26 cellular contexts compared by ENCODE assay signal in genomic region chr1:206891412-206891811, GRCh38. TPM values are rescaled to one million over a fixed set of nuclear protein-coding genes. Genes with fewer than 3 reads are reported as not detected.
DNase-seq lines count a peak whose midpoint lies in the region; ATAC-seq and TF ChIP-seq lines count a peak whose summit lies in the region.
"Had no signal": no experiment of that assay in that cellular context is flagged by ENCODE, and none has a peak within 500 bp of the region (broad histone marks: within the 10 kb centered on the region; RNA-seq: fewer than 3 reads in every experiment).

No MANE protein-coding gene starts in this region.

- no peaks in the 10 kb centered on the region for H3K9me3 Mint-ChIP-seq in activated CD8-positive, alpha-beta T cell treated with anti-CD3 and anti-CD28 coated beads, Interleukin-2, amount 10 ng/mL, durations not matched to agents 7 days and 5 days (ENCODE audit: insufficient read depth)
- H3K9me3 Mint-ChIP-seq in activated CD8-positive, alpha-beta T cell treated with anti-CD3 and anti-CD28 coated beads for 36 hours = no peaks in the 10 kb centered on the region
- H3K9me3 Mint-ChIP-seq: activated CD4-positive, alpha-beta memory T cell treated with anti-CD3 and anti-CD28 coated beads, Interleukin-2, amount 10 ng/mL, durations not matched to agents 7 days and 5 days; dendritic cell treated with granulocyte-macrophage colony-stimulating factor and Interleukin-4, amounts not matched to agents 40 ng/mL and 50 ng/mL, for 4 days; naive B cell; stimulated activated naive B cell treated with anti-CD40 and anti-IgM and Interleukin-4, amounts not matched to agents 10 μg/mL and 1 μg/mL and 100 μg/mL, for 72 hours had no signal

- no peaks in the 10 kb centered on the region for H3K79me1 ChIP-seq in mesenchymal stem cell (replicated peaks; ENCODE audit: low read length, poor library complexity, severe bottlenecking)

- H2BK120ac ChIP-seq in mesenchymal stem cell (ENCODE audit: low read depth, low read length) = no peak overlapping the region

- no peak overlapping the region for H4K8ac ChIP-seq in mesenchymal stem cell (ENCODE audit: low read length)

- no peak overlapping the region for H3K18ac ChIP-seq in mesenchymal stem cell (ENCODE audit: low read depth in 1 of 2, low read length in 2 of 2)

- H3K27ac Mint-ChIP-seq in activated CD8-positive, alpha-beta T cell treated with anti-CD3 and anti-CD28 coated beads, Interleukin-2, amount 10 ng/mL, durations not matched to agents 7 days and 5 days = no peak overlapping the region
- no peak overlapping the region for H3K27ac Mint-ChIP-seq in activated CD8-positive, alpha-beta T cell treated with anti-CD3 and anti-CD28 coated beads for 36 hours
- H3K27ac Mint-ChIP-seq: activated CD4-positive, alpha-beta memory T cell treated with anti-CD3 and anti-CD28 coated beads, Interleukin-2, amount 10 ng/mL, durations not matched to agents 7 days and 5 days had no signal

- H4K91ac ChIP-seq in mesenchymal stem cell (ENCODE audit: low read length) = no peak overlapping the region

- H3K4me3 ChIP-seq in mammary epithelial cell (replicated peaks in 1 of 3; ENCODE audit: insufficient read depth in 1 of 3, low read depth in 2 of 3, low read length in 3 of 3) (no peak overlapping the region), mesenchymal stem cell (ENCODE audit: insufficient read depth in 1 of 2, low read depth in 1 of 2, low read length in 2 of 2) (no peak overlapping the region), left lung (no peak overlapping the region)
- H3K4me3 ChIP-seq: cardiac muscle cell, gastroesophageal sphincter, SK-N-MC, testis had no signal

- no peak for ATAC-seq in activated CD8-positive, alpha-beta T cell treated with anti-CD3 and anti-CD28 coated beads, Interleukin-2, amount 10 ng/mL, durations not matched to agents 7 days and 5 days
- no peak for ATAC-seq in activated CD8-positive, alpha-beta T cell treated with anti-CD3 and anti-CD28 coated beads for 36 hours
- ATAC-seq in left lung = no peak
- no peak for ATAC-seq in HG02763 (IDR thresholded peaks at IDR 0.05; ENCODE audit: unreplicated experiment)
- ATAC-seq: gastroesophageal sphincter had no signal

- peak; percentile 10 for DNase-seq in activated CD8-positive, alpha-beta T cell treated with anti-CD3 and anti-CD28 coated beads, Interleukin-2, amount 10 ng/mL, durations not matched to agents 7 days and 5 days
- DNase-seq in activated CD8-positive, alpha-beta T cell treated with anti-CD3 and anti-CD28 coated beads for 36 hours = no peak
- peak; percentile 46 for DNase-seq in HT1080 (ENCODE audit: low read depth)
- no peak for DNase-seq in mammary epithelial cell
- no peak for DNase-seq in mesenchymal stem cell
- DNase-seq in left lung = no peak
- DNase-seq in NCI-H774 (lab: John Stamatoyannopoulos, UW) = no peak
- DNase-seq: activated CD4-positive, alpha-beta memory T cell treated with anti-CD3 and anti-CD28 coated beads, Interleukin-2, amount 10 ng/mL, durations not matched to agents 7 days and 5 days; activated T-cell treated with anti-CD3 and anti-CD28 coated beads, Interleukin-2, amount 50 U/mL, for 48 hours; BE2C; DMS153; GF-D8; mesendoderm; naive B cell; stimulated activated naive B cell treated with anti-CD40 and anti-IgM and Interleukin-4, amounts not matched to agents 10 μg/mL and 1 μg/mL and 100 μg/mL, for 72 hours; testis had no signal

- dilution Hi-C loops in mammary epithelial cell (cut with HindIII; ENCODE audit: low sequenced_read_pairs) = no loop called here

- H3K9me3 ChIP-seq in mammary epithelial cell (replicated peaks; ENCODE audit: insufficient read depth, low read length) (no peaks in the 10 kb centered on the region), mesenchymal stem cell (ENCODE audit: control insufficient read depth, low read length) (no peaks in the 10 kb centered on the region), left lung (no peaks in the 10 kb centered on the region)
- H3K9me3 ChIP-seq: BE2C, gastroesophageal sphincter, testis had no signal

- peak overlapping the region in 1 of 2 experiments; percentile 40 for H2BK12ac ChIP-seq in mesenchymal stem cell (ENCODE audit: low read length in 2 of 2)

- POLR2A ChIA-PET in activated CD8-positive, alpha-beta T cell treated with anti-CD3 and anti-CD28 coated beads, Interleukin-2, amount 10 ng/mL, durations not matched to agents 7 days and 5 days (lab: Charles Lee) = no interaction called here
- POLR2A ChIA-PET in activated CD8-positive, alpha-beta T cell treated with anti-CD3 and anti-CD28 coated beads for 36 hours (lab: Charles Lee) = no interaction called here

- WGBS in mammary epithelial cell (ENCODE audit: low coverage, missing lambda C conversion rate) = 94% methylated on average over 1 of the region's 1 CpG
- 80% methylated on average over 1 of the region's 1 CpG for WGBS in mesenchymal stem cell

- H3K27me3 ChIP-seq in mammary epithelial cell (ENCODE audit: insufficient read depth, low read length) = no peaks in the 10 kb centered on the region
- peaks cover 0 to 13% of the 10 kb centered on the region in 2 experiments for H3K27me3 ChIP-seq in mesenchymal stem cell (ENCODE audit: control insufficient read depth in 1 of 2, insufficient read depth in 1 of 2, low read length in 2 of 2)
- no peaks in the 10 kb centered on the region for H3K27me3 ChIP-seq in left lung
- H3K27me3 ChIP-seq: BE2C, cardiac muscle cell, testis had no signal

- no peak overlapping the region for H3K4me2 ChIP-seq in mammary epithelial cell (ENCODE audit: insufficient read depth, low read depth, low read length)
- H3K4me2 ChIP-seq in mesenchymal stem cell (ENCODE audit: low read length, poor library complexity, severe bottlenecking) = no peak overlapping the region

- no peak overlapping the region for H3K4ac ChIP-seq in mesenchymal stem cell (ENCODE audit: low read depth in 1 of 2, low read length in 2 of 2)

- no TSS peak for BruUV-seq in mammary epithelial cell (replicated peaks; lab: Mats Ljungman, UMichigan)

- peak overlapping the region; percentile 18 for H2BK15ac ChIP-seq in mesenchymal stem cell (ENCODE audit: low read depth, poor library complexity, severe bottlenecking)

- H2AK5ac ChIP-seq in mesenchymal stem cell (ENCODE audit: low read length, severe bottlenecking) = no peak overlapping the region

- H3K4me1 Mint-ChIP-seq in activated CD8-positive, alpha-beta T cell treated with anti-CD3 and anti-CD28 coated beads, Interleukin-2, amount 10 ng/mL, durations not matched to agents 7 days and 5 days (ENCODE audit: low read depth) = peaks cover 24% of the 10 kb centered on the region
- peaks cover 59% of the 10 kb centered on the region for H3K4me1 Mint-ChIP-seq in activated CD8-positive, alpha-beta T cell treated with anti-CD3 and anti-CD28 coated beads for 36 hours (ENCODE audit: low read depth)

- intact Hi-C loops in activated CD8-positive, alpha-beta T cell treated with anti-CD3 and anti-CD28 coated beads for 36 hours (cut with micrococcal nuclease) = no loop called here
- intact Hi-C loops in mammary epithelial cell (cut with micrococcal nuclease) = no loop called here
- intact Hi-C loops in left lung (cut with DNase I) = no loop called here

- H4K20me1 ChIP-seq in mammary epithelial cell (ENCODE audit: insufficient read depth, low read length) = no peaks in the 10 kb centered on the region

- TF ChIP-seq CTCF in activated CD8-positive, alpha-beta T cell treated with anti-CD3 and anti-CD28 coated beads for 36 hours (IDR thresholded peaks at IDR 0.05) = no peak
- TF ChIP-seq CTCF in mammary epithelial cell (conservative IDR thresholded peaks at IDR 0.05 in 1 of 2, IDR thresholded peaks at IDR 0.05 in 1 of 2; ENCODE audit: extremely low read depth in 1 of 2, insufficient read depth in 1 of 2, low read depth in 1 of 2, low read length in 2 of 2) = no peak
- TF ChIP-seq CTCF in left lung (IDR thresholded peaks at IDR 0.05) = no peak

- CTCF ChIA-PET in activated CD8-positive, alpha-beta T cell treated with anti-CD3 and anti-CD28 coated beads, Interleukin-2, amount 10 ng/mL, durations not matched to agents 7 days and 5 days (lab: Charles Lee) = no interaction called here
- CTCF ChIA-PET in activated CD8-positive, alpha-beta T cell treated with anti-CD3 and anti-CD28 coated beads for 36 hours (lab: Charles Lee) = interaction anchor here (1.5 to 2.9 kb wide), 4 partner anchors 8 to 42 kb away, joined by 3 to 14 read pairs (median 6); partner anchors contain the start of gene IL20
- CTCF ChIA-PET in mammary epithelial cell (lab: Charles Lee; ENCODE audit: low non-redundant PET) = no interaction called here

- H3K14ac ChIP-seq in mesenchymal stem cell (ENCODE audit: low read length in 2 of 2) = no peak overlapping the region

- H3K4me1 ChIP-seq in mammary epithelial cell (ENCODE audit: insufficient read depth, low read length) (peaks cover 71% of the 10 kb centered on the region), mesenchymal stem cell (ENCODE audit: control insufficient read depth, insufficient read depth, low read depth, low read length) (no peaks in the 10 kb centered on the region), left lung (peaks cover 10 to 15% of the 10 kb centered on the region in 2 donors)
- H3K4me1 ChIP-seq: gastroesophageal sphincter, testis had no signal

- no peak overlapping the region for H3K4me3 Mint-ChIP-seq in activated CD8-positive, alpha-beta T cell treated with anti-CD3 and anti-CD28 coated beads, Interleukin-2, amount 10 ng/mL, durations not matched to agents 7 days and 5 days
- no peak overlapping the region for H3K4me3 Mint-ChIP-seq in activated CD8-positive, alpha-beta T cell treated with anti-CD3 and anti-CD28 coated beads for 36 hours
- H3K4me3 Mint-ChIP-seq: activated CD4-positive, alpha-beta memory T cell treated with anti-CD3 and anti-CD28 coated beads, Interleukin-2, amount 10 ng/mL, durations not matched to agents 7 days and 5 days; dendritic cell treated with granulocyte-macrophage colony-stimulating factor and Interleukin-4, amounts not matched to agents 40 ng/mL and 50 ng/mL, for 4 days; naive B cell had no signal

- in situ Hi-C loops in mammary epithelial cell (cut with MboI; ENCODE audit: low sequenced_read_pairs in 2 of 2) = no loop called here

- H3K36me3 ChIP-seq in mammary epithelial cell (ENCODE audit: insufficient read depth, low read length) (no peaks in the 10 kb centered on the region), mesenchymal stem cell (ENCODE audit: control insufficient read depth in 1 of 2, insufficient read depth in 2 of 2, low read depth in 1 of 2, low read length in 2 of 2) (no peaks in the 10 kb centered on the region), left lung (no peaks in the 10 kb centered on the region)
- H3K36me3 ChIP-seq: BE2C, cardiac muscle cell, gastroesophageal sphincter had no signal

- H2BK5ac ChIP-seq in mesenchymal stem cell (ENCODE audit: low read depth, low read length, poor library complexity, severe bottlenecking) = no peak overlapping the region

- no peak overlapping the region for H3K9ac ChIP-seq in mammary epithelial cell (ENCODE audit: insufficient read depth, low read length)
- H3K9ac ChIP-seq in mesenchymal stem cell (ENCODE audit: low read length) = no peak overlapping the region

- H3K27ac ChIP-seq in mammary epithelial cell (ENCODE audit: insufficient read depth, low read depth, low read length) (peak overlapping the region; percentile 68), mesenchymal stem cell (ENCODE audit: low read length, poor library complexity, severe bottlenecking) (no peak overlapping the region), left lung (no peak overlapping the region)
- H3K27ac ChIP-seq: cardiac muscle cell, gastroesophageal sphincter, HL-60, SK-N-MC, testis had no signal

- peaks cover 12% of the 10 kb centered on the region for H3K27me3 Mint-ChIP-seq in activated CD8-positive, alpha-beta T cell treated with anti-CD3 and anti-CD28 coated beads, Interleukin-2, amount 10 ng/mL, durations not matched to agents 7 days and 5 days (ENCODE audit: low read depth)
- H3K27me3 Mint-ChIP-seq in activated CD8-positive, alpha-beta T cell treated with anti-CD3 and anti-CD28 coated beads for 36 hours = no peaks in the 10 kb centered on the region
- H3K27me3 Mint-ChIP-seq: stimulated activated naive B cell treated with anti-CD40 and anti-IgM and Interleukin-4, amounts not matched to agents 10 μg/mL and 1 μg/mL and 100 μg/mL, for 72 hours had no signal

- H3K79me2 ChIP-seq in mammary epithelial cell (ENCODE audit: insufficient read depth, low read length) = no peaks in the 10 kb centered on the region

- no peak overlapping the region for H2AFZ ChIP-seq in mammary epithelial cell (ENCODE audit: low read depth, low read length)
- H2AFZ ChIP-seq in mesenchymal stem cell (ENCODE audit: low read depth, low read length) = no peak overlapping the region

- H3K36me3 Mint-ChIP-seq in activated CD8-positive, alpha-beta T cell treated with anti-CD3 and anti-CD28 coated beads, Interleukin-2, amount 10 ng/mL, durations not matched to agents 7 days and 5 days (ENCODE audit: low read depth) = no peaks in the 10 kb centered on the region
- no peaks in the 10 kb centered on the region for H3K36me3 Mint-ChIP-seq in activated CD8-positive, alpha-beta T cell treated with anti-CD3 and anti-CD28 coated beads for 36 hours (ENCODE audit: low read depth)
- H3K36me3 Mint-ChIP-seq: naive B cell had no signal

- H3K23ac ChIP-seq in mesenchymal stem cell (ENCODE audit: low read length in 2 of 2) = no peak overlapping the region

RNA-seq across cellular contexts. Expression of gene IL24, which starts 5.8 kb away (rescaled TPM):
- not detected for total RNA-seq in activated CD8-positive, alpha-beta T cell treated with anti-CD3 and anti-CD28 coated beads, Interleukin-2, amount 10 ng/mL, durations not matched to agents 7 days and 5 days
- total RNA-seq in activated CD8-positive, alpha-beta T cell treated with anti-CD3 and anti-CD28 coated beads for 36 hours = under 1 TPM; 0.54 to 0.81 TPM
- total RNA-seq in HT1080 (2014; rRNA removed; shearing (Covaris generic)) = 17.2 and 19.8 TPM in 2 replicates
- 12.8 and 16.7 TPM in 2 replicates for polyA plus RNA-seq in HT1080 (2015; cell fraction: cytosol; rRNA removed)
- 7.0 and 11.0 TPM in 2 replicates for polyA plus RNA-seq in HT1080 (2015; cell fraction: nucleus; rRNA removed)
- not detected for total RNA-seq in mammary epithelial cell
- 0.09 TPM for polyA plus RNA-seq in mammary epithelial cell
- polyA minus RNA-seq in mammary epithelial cell = not detected
- 1.2 TPM for polyA plus RNA-seq in mesenchymal stem cell (2013, experiment 1 of 2)
- polyA plus RNA-seq in mesenchymal stem cell (2013, experiment 2 of 2) = 1.5 TPM
- under 1 TPM in 1 of 2 donors, not detected in 1; 0.34 TPM for total RNA-seq in left lung
- total RNA-seq: A172; activated CD4-positive, alpha-beta memory T cell treated with anti-CD3 and anti-CD28 coated beads, Interleukin-2, amount 10 ng/mL, durations not matched to agents 7 days and 5 days; cardiac muscle cell; endothelial cell of umbilical vein; gastroesophageal sphincter; osteocyte; testis had no signal
- polyA plus RNA-seq: cardiac muscle cell, endothelial cell of umbilical vein had no signal

RNA-seq across cellular contexts. Expression of gene IL20, which starts 26.0 kb away (rescaled TPM):
- not detected for total RNA-seq in activated CD8-positive, alpha-beta T cell treated with anti-CD3 and anti-CD28 coated beads, Interleukin-2, amount 10 ng/mL, durations not matched to agents 7 days and 5 days
- not detected for total RNA-seq in activated CD8-positive, alpha-beta T cell treated with anti-CD3 and anti-CD28 coated beads for 36 hours
- total RNA-seq in HT1080 (2014; rRNA removed; shearing (Covaris generic)) = not detected in 2 replicates
- polyA plus RNA-seq in HT1080 (2015; cell fraction: cytosol; rRNA removed) = 0.19 TPM in 1 of 2 replicates, not detected in the other
- polyA plus RNA-seq in HT1080 (2015; cell fraction: nucleus; rRNA removed) = 0.53 TPM in 1 of 2 replicates, not detected in the other
- total RNA-seq in mammary epithelial cell = not detected
- 0.10 TPM for polyA plus RNA-seq in mammary epithelial cell
- not detected for polyA minus RNA-seq in mammary epithelial cell
- not detected for polyA plus RNA-seq in mesenchymal stem cell (2013, experiment 1 of 2)
- not detected for polyA plus RNA-seq in mesenchymal stem cell (2013, experiment 2 of 2)
- not detected for total RNA-seq in left lung
- total RNA-seq: A172; activated CD4-positive, alpha-beta memory T cell treated with anti-CD3 and anti-CD28 coated beads, Interleukin-2, amount 10 ng/mL, durations not matched to agents 7 days and 5 days; cardiac muscle cell; endothelial cell of umbilical vein; gastroesophageal sphincter; kidney epithelial cell; osteocyte had no signal
- polyA plus RNA-seq: cardiac muscle cell, endothelial cell of umbilical vein had no signal

RNA-seq across cellular contexts. Expression of gene FCMR, which starts 30.3 kb away (rescaled TPM):
- total RNA-seq in activated CD8-positive, alpha-beta T cell treated with anti-CD3 and anti-CD28 coated beads, Interleukin-2, amount 10 ng/mL, durations not matched to agents 7 days and 5 days = 10 to 100 TPM; 51.5 to 56.8 TPM
- 10 to 100 TPM; 49.4 to 51.7 TPM for total RNA-seq in activated CD8-positive, alpha-beta T cell treated with anti-CD3 and anti-CD28 coated beads for 36 hours
- not detected in 2 replicates for total RNA-seq in HT1080 (2014; rRNA removed; shearing (Covaris generic))
- 1.1 and 1.2 TPM in 2 replicates for polyA plus RNA-seq in HT1080 (2015; cell fraction: cytosol; rRNA removed)
- 0.07 and 0.22 TPM in 2 replicates for polyA plus RNA-seq in HT1080 (2015; cell fraction: nucleus; rRNA removed)
- total RNA-seq in mammary epithelial cell (1 to 10 TPM; 1.2 to 5.0 TPM), left lung (1 to 10 TPM; 2.7 to 6.7 TPM)
- polyA plus RNA-seq in mammary epithelial cell = 5.4 TPM
- polyA minus RNA-seq in mammary epithelial cell = not detected
- polyA plus RNA-seq in mesenchymal stem cell (2013, experiment 1 of 2) = 3.9 TPM
- polyA plus RNA-seq in mesenchymal stem cell (2013, experiment 2 of 2) = 3.5 TPM
- total RNA-seq: cardiac muscle cell, endothelial cell of umbilical vein, osteocyte had no signal
- polyA plus RNA-seq: cardiac muscle cell, endothelial cell of umbilical vein had no signal

RNA-seq across cellular contexts. Expression of gene PIGR, which starts 54.9 kb away (rescaled TPM):
- not detected for total RNA-seq in activated CD8-positive, alpha-beta T cell treated with anti-CD3 and anti-CD28 coated beads, Interleukin-2, amount 10 ng/mL, durations not matched to agents 7 days and 5 days
- under 1 TPM in 1 of 2 experiments, not detected in 1; 0.07 TPM for total RNA-seq in activated CD8-positive, alpha-beta T cell treated with anti-CD3 and anti-CD28 coated beads for 36 hours
- 0.13 TPM in 1 of 2 replicates, not detected in the other for total RNA-seq in HT1080 (2014; rRNA removed; shearing (Covaris generic))
- polyA plus RNA-seq in HT1080 (2015; cell fraction: cytosol; rRNA removed) = 0.03 TPM in 2 replicates
- polyA plus RNA-seq in HT1080 (2015; cell fraction: nucleus; rRNA removed) = 0.05 and 0.06 TPM in 2 replicates
- total RNA-seq in mammary epithelial cell (10 to 100 TPM in 1 of 2 donors, not detected in 1; 10.7 TPM), left lung (100 to 1,000 TPM; 128 to 587 TPM)
- polyA plus RNA-seq in mammary epithelial cell = 0.03 TPM
- polyA minus RNA-seq in mammary epithelial cell = 1.4 TPM
- polyA plus RNA-seq in mesenchymal stem cell (2013, experiment 1 of 2) = not detected
- polyA plus RNA-seq in mesenchymal stem cell (2013, experiment 2 of 2) = not detected
- total RNA-seq: A172; activated CD4-positive, alpha-beta memory T cell treated with anti-CD3 and anti-CD28 coated beads, Interleukin-2, amount 10 ng/mL, durations not matched to agents 7 days and 5 days; cardiac muscle cell; endothelial cell of umbilical vein; kidney epithelial cell; osteocyte; testis had no signal
- polyA plus RNA-seq: cardiac muscle cell, endothelial cell of umbilical vein had no signal

Comparison
In these comparisons a context has a peak if more than half of its experiments do, and no peak if none do; other contexts are left out.
1. DNase-seq: peak in activated CD8-positive, alpha-beta T cell treated with anti-CD3 and anti-CD28 coated beads, Interleukin-2, amount 10 ng/mL, durations not matched to agents 7 days and 5 days (single experiment) and HT1080 (single experiment); none in activated CD8-positive, alpha-beta T cell treated with anti-CD3 and anti-CD28 coated beads for 36 hours (single experiment), mammary epithelial cell (single experiment), mesenchymal stem cell (single experiment), left lung (0 of 2) and NCI-H774 (single experiment).
2. RNA of gene IL24, which starts 5.8 kb away (total RNA-seq): 17.2 to 19.8 TPM in HT1080; 0.54 to 0.81 TPM in activated CD8-positive, alpha-beta T cell treated with anti-CD3 and anti-CD28 coated beads for 36 hours, 0.34 TPM in left lung, not detected in mammary epithelial cell and not detected in activated CD8-positive, alpha-beta T cell treated with anti-CD3 and anti-CD28 coated beads, Interleukin-2, amount 10 ng/mL, durations not matched to agents 7 days and 5 days; every median in the first group is over 10 times any median in the second.
3. RNA of gene FCMR, which starts 30.3 kb away (total RNA-seq): 51.5 to 56.8 TPM in activated CD8-positive, alpha-beta T cell treated with anti-CD3 and anti-CD28 coated beads, Interleukin-2, amount 10 ng/mL, durations not matched to agents 7 days and 5 days and 49.4 to 51.7 TPM in activated CD8-positive, alpha-beta T cell treated with anti-CD3 and anti-CD28 coated beads for 36 hours; 2.7 to 6.7 TPM in left lung, 1.2 to 5.0 TPM in mammary epithelial cell and not detected in HT1080; every median in the first group is over 4 times any median in the second.